8 cellular contexts compared by ENCODE assay signal in genomic region chr20:57748601-57749130, GRCh38. TPM values are rescaled to one million over a fixed set of nuclear protein-coding genes. Genes with fewer than 3 reads are reported as not detected.
A peak's percentile ranks its signal among the peaks of the same experiment; 100 is the strongest.
DNase-seq lines count a peak whose midpoint lies in the region; ATAC-seq and TF ChIP-seq lines count a peak whose summit lies in the region.

No MANE protein-coding gene starts in this region.

- ATAC-seq in HG03196 (IDR thresholded peaks at IDR 0.05; ENCODE audit: unreplicated experiment), result peak; percentile 56
- ATAC-seq in activated T-helper 17 cell treated with anti-CD3 and anti-CD28 coated beads, Interleukin-2, amount 50 U/mL, for 72 hours (replicated peaks), result peak; percentile 93
- peak; percentile 87 for ATAC-seq in omental fat pad (ENCODE audit: low FRiP score)
- ATAC-seq in GM18858 (IDR thresholded peaks at IDR 0.05; ENCODE audit: unreplicated experiment), result no peak

- H3K27ac ChIP-seq in PC-9, result no peak overlapping the region

- no peaks in the 10 kb centered on the region for H3K36me3 Mint-ChIP-seq in activated T-helper 17 cell treated with anti-CD3 and anti-CD28 coated beads, Interleukin-2, amount 50 U/mL, for 72 hours (ENCODE audit: low read depth)

- BruUV-seq in PC-9 (replicated peaks; lab: Mats Ljungman, UMichigan), result no TSS peak

- H3K27me3 Mint-ChIP-seq in activated T-helper 17 cell treated with anti-CD3 and anti-CD28 coated beads, Interleukin-2, amount 50 U/mL, for 72 hours, result peaks cover 29% of the 10 kb centered on the region

- H4K20me1 ChIP-seq in PC-9 (ENCODE audit: insufficient read depth), result no peaks in the 10 kb centered on the region

- H3F3A ChIP-seq in PC-9 (ENCODE audit: insufficient read depth, low read depth), result peaks cover 9% of the 10 kb centered on the region

- no peaks in the 10 kb centered on the region for H3K27me3 ChIP-seq in PC-9 (ENCODE audit: insufficient read depth, low read depth)

- POLR2A ChIA-PET in PC-9 (lab: Charles Lee; ENCODE audit: unreplicated experiment), result interaction anchor here (0.6 to 0.7 kb wide), 4 partner anchors 17 to 319 kb away, joined by 3 to 8 read pairs (median 6); no protein-coding TSS in a partner anchor

- H3K4me1 ChIP-seq in PC-9 (replicated peaks; ENCODE audit: insufficient read depth), result peaks cover 20% of the 10 kb centered on the region

- peaks cover 12% of the 10 kb centered on the region for H3K4me1 Mint-ChIP-seq in activated T-helper 17 cell treated with anti-CD3 and anti-CD28 coated beads, Interleukin-2, amount 50 U/mL, for 72 hours

- TF ChIP-seq CTCF in PC-9 (conservative IDR thresholded peaks at IDR 0.05) (no peak), fibroblast of villous mesenchyme (IDR thresholded peaks at IDR 0.05; ENCODE audit: insufficient read depth, low read depth, low read length) (no peak), omental fat pad (IDR thresholded peaks at IDR 0.05) (no peak)

- H3K9me3 Mint-ChIP-seq in activated T-helper 17 cell treated with anti-CD3 and anti-CD28 coated beads, Interleukin-2, amount 50 U/mL, for 72 hours, result no peaks in the 10 kb centered on the region

- peak overlapping the region; percentile 90 for H3K4me2 ChIP-seq in PC-9

- no peaks in the 10 kb centered on the region for H3K79me2 ChIP-seq in PC-9 (ENCODE audit: low read depth)

- no peaks in the 10 kb centered on the region for H3K36me3 ChIP-seq in PC-9 (ENCODE audit: low read depth)

- H3K4me3 ChIP-seq in PC-9 (peak overlapping the region; percentile 55), fibroblast of villous mesenchyme (ENCODE audit: low read depth, low read length) (peak overlapping the region; percentile 48)

- H2AFZ ChIP-seq in PC-9, result peak overlapping the region; percentile 66

- no peaks in the 10 kb centered on the region for H3K9me2 ChIP-seq in PC-9 (ENCODE audit: insufficient read depth)

- 0 out of 2 replicates have a peak, but pooled peaks cover 3% of the 10 kb centered on the region for H3K9me3 ChIP-seq in PC-9 (ENCODE audit: insufficient read depth, low read depth)

- intact Hi-C loops in PC-9 (cut with micrococcal nuclease; ENCODE audit: unreplicated experiment), result loop anchor here (1.0 to 2.0 kb wide), 2 partner anchors 30 to 93 kb away; no protein-coding TSS in a partner anchor

- H3K27ac Mint-ChIP-seq in activated T-helper 17 cell treated with anti-CD3 and anti-CD28 coated beads, Interleukin-2, amount 50 U/mL, for 72 hours, result peak overlapping the region; percentile 41

- peak overlapping the region; percentile 64 for H3K4me3 Mint-ChIP-seq in activated T-helper 17 cell treated with anti-CD3 and anti-CD28 coated beads, Interleukin-2, amount 50 U/mL, for 72 hours

- DNase-seq in D341Med (ENCODE audit: low spot score) (peak; percentile 97), PC-9 (peak; percentile 90 to 94), fibroblast of villous mesenchyme (ENCODE audit: low read depth) (peak; percentile 72), omental fat pad (ENCODE audit: low spot score) (peak; percentile 84), superior temporal gyrus (ENCODE audit: extremely low spot score) (peak; percentile 76)

- CTCF ChIA-PET in PC-9 (lab: Charles Lee), result interaction anchor here (1.2 kb wide), 1 partner anchor 61 kb away, joined by 5 read pairs; no protein-coding TSS in a partner anchor

RNA-seq across cellular contexts. Expression of gene PMEPA1, which starts 38.9 kb away (rescaled TPM):
- 163 and 177 TPM in 2 replicates for total RNA-seq in PC-9 (2021)
- total RNA-seq in activated T-helper 17 cell treated with anti-CD3 and anti-CD28 coated beads, Interleukin-2, amount 50 U/mL, for 72 hours, result 1 to 10 TPM; 1.6 to 2.3 TPM
- total RNA-seq in fibroblast of villous mesenchyme, result 0.86 and 2.9 TPM in 2 replicates
- 10 to 100 TPM; 10.4 to 42.7 (median 18.9) TPM for total RNA-seq in omental fat pad
